1 cellular context compared by ENCODE assay signal in the genomic region with DNA sequence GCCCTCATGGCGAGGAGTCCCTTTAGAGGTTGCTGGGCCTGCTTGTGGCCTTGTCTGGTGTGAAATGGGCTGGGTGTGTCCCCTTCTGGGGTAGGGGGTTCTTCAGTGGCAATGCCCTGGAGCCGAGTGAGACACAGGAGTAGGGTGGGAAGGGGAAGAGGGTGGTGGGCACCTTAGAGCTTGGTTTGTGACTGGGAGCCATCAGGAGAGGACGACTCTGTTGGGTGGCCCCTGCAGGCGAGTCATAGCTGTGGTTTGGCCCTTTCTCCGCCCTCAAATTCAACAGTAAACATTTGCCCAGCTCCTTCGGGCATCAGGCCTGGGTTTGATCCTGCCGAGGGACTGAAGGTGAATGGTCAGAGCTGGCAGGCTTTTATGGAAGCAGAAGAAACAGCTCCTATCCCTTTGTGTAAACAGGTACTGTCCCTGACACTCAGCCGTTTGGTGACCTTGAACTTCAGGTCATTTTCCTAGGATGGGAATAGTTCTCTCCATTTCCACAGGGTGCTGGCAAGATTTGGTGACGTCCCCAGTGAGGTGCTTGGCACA.
TF ChIP-seq lines count a peak whose summit lies in the region.

No MANE protein-coding gene starts in this region.

TF ChIP-seq in HepG2, 621 proteins besides CTCF, POLR2A, EP300 and RAD21 (continued from another document and continues in another):
- TF ChIP-seq, protein P1, sequence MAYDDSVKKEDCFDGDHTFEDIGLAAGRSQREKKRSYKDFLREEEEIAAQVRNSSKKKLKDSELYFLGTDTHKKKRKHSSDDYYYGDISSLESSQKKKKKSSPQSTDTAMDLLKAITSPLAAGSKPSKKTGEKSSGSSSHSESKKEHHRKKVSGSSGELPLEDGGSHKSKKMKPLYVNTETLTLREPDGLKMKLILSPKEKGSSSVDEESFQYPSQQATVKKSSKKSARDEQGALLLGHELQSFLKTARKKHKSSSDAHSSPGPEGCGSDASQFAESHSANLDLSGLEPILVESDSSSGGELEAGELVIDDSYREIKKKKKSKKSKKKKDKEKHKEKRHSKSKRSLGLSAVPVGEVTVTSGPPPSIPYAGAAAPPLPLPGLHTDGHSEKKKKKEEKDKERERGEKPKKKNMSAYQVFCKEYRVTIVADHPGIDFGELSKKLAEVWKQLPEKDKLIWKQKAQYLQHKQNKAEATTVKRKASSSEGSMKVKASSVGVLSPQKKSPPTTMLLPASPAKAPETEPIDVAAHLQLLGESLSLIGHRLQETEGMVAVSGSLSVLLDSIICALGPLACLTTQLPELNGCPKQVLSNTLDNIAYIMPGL (CRISPR knock-in tag; IDR thresholded peaks at IDR 0.05; ENCODE audit: borderline replicate concordance in 1 of 2, low read depth in 1 of 2): 0 out of 4 replicates have a peak, but pooled peaks of 1 of the 2 experiments have one; percentile 34
- peak; percentile 87 for TF ChIP-seq AKAP8 (CRISPR knock-in tag; IDR thresholded peaks at IDR 0.05)
- no peak for TF ChIP-seq ZNF557 (CRISPR knock-in tag; IDR thresholded peaks at IDR 0.05)
- TF ChIP-seq, protein P2, sequence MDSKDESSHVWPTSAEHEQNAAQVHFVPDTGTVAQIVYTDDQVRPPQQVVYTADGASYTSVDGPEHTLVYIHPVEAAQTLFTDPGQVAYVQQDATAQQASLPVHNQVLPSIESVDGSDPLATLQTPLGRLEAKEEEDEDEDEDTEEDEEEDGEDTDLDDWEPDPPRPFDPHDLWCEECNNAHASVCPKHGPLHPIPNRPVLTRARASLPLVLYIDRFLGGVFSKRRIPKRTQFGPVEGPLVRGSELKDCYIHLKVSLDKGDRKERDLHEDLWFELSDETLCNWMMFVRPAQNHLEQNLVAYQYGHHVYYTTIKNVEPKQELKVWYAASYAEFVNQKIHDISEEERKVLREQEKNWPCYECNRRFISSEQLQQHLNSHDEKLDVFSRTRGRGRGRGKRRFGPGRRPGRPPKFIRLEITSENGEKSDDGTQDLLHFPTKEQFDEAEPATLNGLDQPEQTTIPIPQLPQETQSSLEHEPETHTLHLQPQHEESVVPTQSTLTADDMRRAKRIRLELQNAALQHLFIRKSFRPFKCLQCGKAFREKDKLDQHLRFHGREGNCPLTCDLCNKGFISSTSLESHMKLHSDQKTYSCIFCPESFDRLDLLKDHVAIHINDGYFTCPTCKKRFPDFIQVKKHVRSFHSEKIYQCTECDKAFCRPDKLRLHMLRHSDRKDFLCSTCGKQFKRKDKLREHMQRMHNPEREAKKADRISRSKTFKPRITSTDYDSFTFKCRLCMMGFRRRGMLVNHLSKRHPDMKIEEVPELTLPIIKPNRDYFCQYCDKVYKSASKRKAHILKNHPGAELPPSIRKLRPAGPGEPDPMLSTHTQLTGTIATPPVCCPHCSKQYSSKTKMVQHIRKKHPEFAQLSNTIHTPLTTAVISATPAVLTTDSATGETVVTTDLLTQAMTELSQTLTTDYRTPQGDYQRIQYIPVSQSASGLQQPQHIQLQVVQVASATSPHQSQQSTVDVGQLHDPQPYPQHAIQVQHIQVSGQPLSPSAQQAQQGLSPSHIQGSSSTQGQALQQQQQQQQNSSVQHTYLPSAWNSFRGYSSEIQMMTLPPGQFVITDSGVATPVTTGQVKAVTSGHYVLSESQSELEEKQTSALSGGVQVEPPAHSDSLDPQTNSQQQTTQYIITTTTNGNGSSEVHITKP (CRISPR knock-in tag; IDR thresholded peaks at IDR 0.05; ENCODE audit: low read depth): peak; percentile 76; the same call in 1 of the 2 replicates
- no peak for TF ChIP-seq BCL3 (CRISPR knock-in tag; IDR thresholded peaks at IDR 0.05)
- peak; percentile 93 for TF ChIP-seq RXRA (CRISPR knock-in tag; IDR thresholded peaks at IDR 0.05)
- no peak for TF ChIP-seq CHD4 (IDR thresholded peaks at IDR 0.05; ENCODE audit: borderline replicate concordance, low read length)
- TF ChIP-seq TBL1XR1 (IDR thresholded peaks at IDR 0.05; ENCODE audit: borderline replicate concordance, low read length, partially characterized antibody): peak; percentile 50
- no peak for TF ChIP-seq CENPT (CRISPR knock-in tag; IDR thresholded peaks at IDR 0.05; ENCODE audit: low read depth)
- TF ChIP-seq ZNF354B (CRISPR knock-in tag; IDR thresholded peaks at IDR 0.05): no peak
- TF ChIP-seq ZNF543 (CRISPR knock-in tag; IDR thresholded peaks at IDR 0.05): no peak
- no peak for TF ChIP-seq ZBTB7A (CRISPR knock-in tag; IDR thresholded peaks at IDR 0.05)
- TF ChIP-seq ZNF484 (CRISPR knock-in tag; IDR thresholded peaks at IDR 0.05; ENCODE audit: borderline replicate concordance, low read depth): no peak
- no peak for TF ChIP-seq RAD51 (IDR thresholded peaks at IDR 0.05; ENCODE audit: borderline replicate concordance)
- no peak for TF ChIP-seq ZSCAN12 (CRISPR knock-in tag; IDR thresholded peaks at IDR 0.05)
- no peak for TF ChIP-seq ZFP82 (CRISPR knock-in tag; IDR thresholded peaks at IDR 0.05; ENCODE audit: borderline replicate concordance)
- TF ChIP-seq PATZ1 (CRISPR knock-in tag; IDR thresholded peaks at IDR 0.05): 0 out of 2 replicates have a peak, but pooled peaks have one; percentile 22
- TF ChIP-seq CREB1 (IDR thresholded peaks at IDR 0.05): no peak
- peak; percentile 62 for TF ChIP-seq CREB1 (CRISPR knock-in tag; IDR thresholded peaks at IDR 0.05)
- TF ChIP-seq PTBP1 (IDR thresholded peaks at IDR 0.05; ENCODE audit: low read depth, low read length, poor library complexity, severe bottlenecking): no peak
- 0 out of 2 replicates have a peak, but pooled peaks have one; percentile 18 for TF ChIP-seq NFYC (CRISPR knock-in tag; IDR thresholded peaks at IDR 0.05)
- TF ChIP-seq MAFF (IDR thresholded peaks at IDR 0.05; ENCODE audit: low read depth, low read length): no peak
- TF ChIP-seq, protein P3, sequence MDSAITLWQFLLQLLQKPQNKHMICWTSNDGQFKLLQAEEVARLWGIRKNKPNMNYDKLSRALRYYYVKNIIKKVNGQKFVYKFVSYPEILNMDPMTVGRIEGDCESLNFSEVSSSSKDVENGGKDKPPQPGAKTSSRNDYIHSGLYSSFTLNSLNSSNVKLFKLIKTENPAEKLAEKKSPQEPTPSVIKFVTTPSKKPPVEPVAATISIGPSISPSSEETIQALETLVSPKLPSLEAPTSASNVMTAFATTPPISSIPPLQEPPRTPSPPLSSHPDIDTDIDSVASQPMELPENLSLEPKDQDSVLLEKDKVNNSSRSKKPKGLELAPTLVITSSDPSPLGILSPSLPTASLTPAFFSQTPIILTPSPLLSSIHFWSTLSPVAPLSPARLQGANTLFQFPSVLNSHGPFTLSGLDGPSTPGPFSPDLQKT (CRISPR knock-in tag; IDR thresholded peaks at IDR 0.05; ENCODE audit: borderline replicate concordance): no peak
- TF ChIP-seq ZNF230 (CRISPR knock-in tag; IDR thresholded peaks at IDR 0.05): no peak
- TF ChIP-seq ATF7 (IDR thresholded peaks at IDR 0.05): no peak
- no peak for TF ChIP-seq ATF7 (CRISPR knock-in tag; IDR thresholded peaks at IDR 0.05)
- TF ChIP-seq, protein P4, sequence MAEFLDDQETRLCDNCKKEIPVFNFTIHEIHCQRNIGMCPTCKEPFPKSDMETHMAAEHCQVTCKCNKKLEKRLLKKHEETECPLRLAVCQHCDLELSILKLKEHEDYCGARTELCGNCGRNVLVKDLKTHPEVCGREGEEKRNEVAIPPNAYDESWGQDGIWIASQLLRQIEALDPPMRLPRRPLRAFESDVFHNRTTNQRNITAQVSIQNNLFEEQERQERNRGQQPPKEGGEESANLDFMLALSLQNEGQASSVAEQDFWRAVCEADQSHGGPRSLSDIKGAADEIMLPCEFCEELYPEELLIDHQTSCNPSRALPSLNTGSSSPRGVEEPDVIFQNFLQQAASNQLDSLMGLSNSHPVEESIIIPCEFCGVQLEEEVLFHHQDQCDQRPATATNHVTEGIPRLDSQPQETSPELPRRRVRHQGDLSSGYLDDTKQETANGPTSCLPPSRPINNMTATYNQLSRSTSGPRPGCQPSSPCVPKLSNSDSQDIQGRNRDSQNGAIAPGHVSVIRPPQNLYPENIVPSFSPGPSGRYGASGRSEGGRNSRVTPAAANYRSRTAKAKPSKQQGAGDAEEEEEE (CRISPR knock-in tag; IDR thresholded peaks at IDR 0.05; ENCODE audit: borderline replicate concordance): no peak
- TF ChIP-seq, protein P5, sequence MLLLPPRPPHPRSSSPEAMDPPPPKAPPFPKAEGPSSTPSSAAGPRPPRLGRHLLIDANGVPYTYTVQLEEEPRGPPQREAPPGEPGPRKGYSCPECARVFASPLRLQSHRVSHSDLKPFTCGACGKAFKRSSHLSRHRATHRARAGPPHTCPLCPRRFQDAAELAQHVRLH (CRISPR knock-in tag; IDR thresholded peaks at IDR 0.05; ENCODE audit: borderline replicate concordance, low read depth): no peak
- peak; percentile 39; the same call in 1 of the 2 replicates for TF ChIP-seq ELF1 (CRISPR knock-in tag; IDR thresholded peaks at IDR 0.05)
- TF ChIP-seq SNAPC4 (CRISPR knock-in tag; IDR thresholded peaks at IDR 0.05): no peak
- peak; percentile 88 for TF ChIP-seq RXRB (CRISPR knock-in tag; IDR thresholded peaks at IDR 0.05; ENCODE audit: borderline replicate concordance)
- no peak for TF ChIP-seq ZNF619 (CRISPR knock-in tag; IDR thresholded peaks at IDR 0.05)
- TF ChIP-seq ZBTB3 (CRISPR knock-in tag; IDR thresholded peaks at IDR 0.05; ENCODE audit: borderline replicate concordance, low read depth): no peak
- no peak for TF ChIP-seq SNAI1 (CRISPR knock-in tag; IDR thresholded peaks at IDR 0.05; ENCODE audit: borderline replicate concordance)
- no peak for TF ChIP-seq ZFP36L2 (CRISPR knock-in tag; IDR thresholded peaks at IDR 0.05)
- TF ChIP-seq HOXA3 (CRISPR knock-in tag; IDR thresholded peaks at IDR 0.05): peak; percentile 58; the same call in 1 of the 2 replicates
- no peak for TF ChIP-seq NR2F2 (IDR thresholded peaks at IDR 0.05; ENCODE audit: borderline replicate concordance, low read depth)
- TF ChIP-seq FOXO1 (CRISPR knock-in tag; IDR thresholded peaks at IDR 0.05): peak; percentile 78; the same call in 1 of the 2 replicates
- TF ChIP-seq CCDC6 (CRISPR knock-in tag; IDR thresholded peaks at IDR 0.05): peak; percentile 20; the same call in 1 of the 2 replicates
- TF ChIP-seq TAF15 (IDR thresholded peaks at IDR 0.05; ENCODE audit: low read depth, low read length, poor library complexity, severe bottlenecking): no peak
- no peak for TF ChIP-seq DNMT3B (CRISPR knock-in tag; conservative IDR thresholded peaks at IDR 0.05)
